Comparison of ENCODE assay signal across 8 cellular contexts in the genomic region with DNA sequence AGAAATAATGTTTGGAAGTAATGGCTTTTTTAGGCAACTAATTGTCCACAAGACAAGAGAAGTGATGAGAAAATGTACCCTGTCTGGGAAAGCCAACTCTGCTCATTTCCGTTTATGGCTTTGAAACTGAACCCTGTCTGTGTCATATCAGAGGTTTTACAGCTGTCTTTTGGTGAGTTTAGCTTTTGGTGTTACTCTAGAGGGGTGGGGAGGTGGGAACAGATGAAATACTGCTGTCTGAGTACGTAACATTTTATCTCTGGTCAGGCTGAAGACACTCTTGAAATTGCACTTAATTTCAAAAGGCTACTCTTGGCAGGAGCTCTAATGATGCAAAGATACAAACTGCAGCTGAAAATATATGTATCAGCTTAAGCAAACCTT.
A peak's percentile ranks its signal among the peaks of the same experiment; 100 is the strongest.
DNase-seq lines count a peak whose midpoint lies in the region; ATAC-seq and TF ChIP-seq lines count a peak whose summit lies in the region.
"Not testable (repeated sequence)": the region's sequence is repeated elsewhere in the genome, so short reads cannot be mapped to it uniquely, and the experiment has no call there.

No MANE protein-coding gene starts in this region.

- not testable (repeated sequence) for H3K36me3 Mint-ChIP-seq in activated naive CD4-positive, alpha-beta T cell treated with anti-CD3 and anti-CD28 coated beads, Interleukin-2, amount 50 U/mL, for 72 hours

- not testable (repeated sequence) for H3K4me1 ChIP-seq in IMR-90 (ENCODE audit: control insufficient read depth, insufficient read depth, low read length); right cardiac atrium (ENCODE audit: control insufficient read depth, insufficient read depth, low read length); smooth muscle cell (ENCODE audit: low read depth)

- not testable (repeated sequence) for H2BK5ac ChIP-seq in IMR-90 (ENCODE audit: low read depth, low read length, poor library complexity, severe bottlenecking)

- H4K5ac ChIP-seq in IMR-90 (ENCODE audit: low read depth, low read length), result not testable (repeated sequence)

- not testable (repeated sequence) for H3K23ac ChIP-seq in IMR-90 (ENCODE audit: low read depth, low read length)

- in situ Hi-C loops in IMR-90 (cut with MboI; ENCODE audit: low sequenced_read_pairs), result not testable (repeated sequence)

- TF ChIP-seq CTCF in IMR-90 (conservative IDR thresholded peaks at IDR 0.05; ENCODE audit: low read depth, low read length); smooth muscle cell (IDR thresholded peaks at IDR 0.05; ENCODE audit: borderline replicate concordance, insufficient read depth, poor library complexity, severe bottlenecking): not testable (repeated sequence)

- no CpG with 5 or more reads among the region's 2 CpGs for WGBS in IMR-90 (ENCODE audit: extremely low coverage in 2 of 2, insufficient read length in 1 of 2), 2 experiments
- 25% methylated on average over 1 of the region's 2 CpGs for WGBS in right cardiac atrium
- WGBS in smooth muscle cell (ENCODE audit: low lambda C conversion rate), result 0% methylated on average over 1 of the region's 2 CpGs

- not testable (repeated sequence) for TF ChIP-seq POLR2A in IMR-90 (IDR thresholded peaks at IDR 0.05; ENCODE audit: low read depth, low read length)

- H3K79me1 ChIP-seq in IMR-90 (ENCODE audit: low read depth in 1 of 2, low read length in 2 of 2), result not testable (repeated sequence)

- H3K27ac Mint-ChIP-seq in activated naive CD4-positive, alpha-beta T cell treated with anti-CD3 and anti-CD28 coated beads, Interleukin-2, amount 50 U/mL, for 72 hours, result peak overlapping the region in 1 of 2 donors; percentile 73

- H3K4me2 ChIP-seq in IMR-90 (ENCODE audit: low read depth, low read length); smooth muscle cell: not testable (repeated sequence)

- not testable (repeated sequence) for H4K20me1 ChIP-seq in IMR-90 (ENCODE audit: insufficient read depth, low read length); smooth muscle cell (ENCODE audit: low read depth)

- not testable (repeated sequence) for H3K36me3 ChIP-seq in IMR-90 (ENCODE audit: control insufficient read depth, insufficient read depth, low read length); smooth muscle cell (ENCODE audit: low read depth)

- H3K27me3 ChIP-seq in IMR-90 (ENCODE audit: control insufficient read depth, insufficient read depth, low read length); right cardiac atrium (ENCODE audit: control insufficient read depth, insufficient read depth); smooth muscle cell (ENCODE audit: low read depth): not testable (repeated sequence)

- H2BK120ac ChIP-seq in IMR-90 (ENCODE audit: low read depth, low read length), result not testable (repeated sequence)

- dilution Hi-C loops in IMR-90 (cut with HindIII; ENCODE audit: low sequenced_read_pairs, unreplicated experiment), result not testable (repeated sequence)

- H2BK20ac ChIP-seq in IMR-90 (ENCODE audit: low read depth, low read length), result not testable (repeated sequence)

- not testable (repeated sequence) for TF ChIP-seq RAD21 in IMR-90 (IDR thresholded peaks at IDR 0.05; ENCODE audit: low read length)

- H2AFZ ChIP-seq in IMR-90 (replicated peaks; ENCODE audit: low read length, poor library complexity); smooth muscle cell (ENCODE audit: low read depth): not testable (repeated sequence)

- not testable (repeated sequence) for H3K79me2 ChIP-seq in smooth muscle cell (ENCODE audit: low read depth)

- H2AK9ac ChIP-seq in IMR-90 (replicated peaks; ENCODE audit: low read depth, low read length, poor library complexity), result not testable (repeated sequence)

- POLR2A ChIA-PET in IMR-90 (lab: Charles Lee; ENCODE audit: unreplicated experiment), result not testable (repeated sequence)

- CTCF ChIA-PET in IMR-90 (lab: Yijun Ruan, JAX), result not testable (repeated sequence)

- not testable (repeated sequence) for H3K56ac ChIP-seq in IMR-90 (ENCODE audit: extremely low read depth, insufficient read depth, low read length)

- not testable (repeated sequence) for H3K14ac ChIP-seq in IMR-90 (replicated peaks; ENCODE audit: low read depth, low read length)

- DNase-seq in IMR-90; activated naive CD4-positive, alpha-beta T cell treated with anti-CD3 and anti-CD28 coated beads, Interleukin-2, amount 50 U/mL, for 72 hours (ENCODE audit: low spot score in 2 of 2); right cardiac atrium; smooth muscle cell (lab: John Stamatoyannopoulos, UW; ENCODE audit: unreplicated experiment): not testable (repeated sequence)

- H3K9ac ChIP-seq in IMR-90 (ENCODE audit: low read depth, low read length); smooth muscle cell (ENCODE audit: low read depth): not testable (repeated sequence)

- not testable (repeated sequence) for H3K9me1 ChIP-seq in IMR-90 (ENCODE audit: insufficient read depth, low read length)

- H2AK5ac ChIP-seq in IMR-90 (ENCODE audit: low read depth, low read length), result not testable (repeated sequence)

- H2BK15ac ChIP-seq in IMR-90 (ENCODE audit: low read depth, low read length), result not testable (repeated sequence)

- not testable (repeated sequence) for H3K27ac ChIP-seq in IMR-90 (ENCODE audit: insufficient read depth, low read length); right cardiac atrium (ENCODE audit: low read length)
- peak overlapping the region; percentile 44 for H3K27ac ChIP-seq in smooth muscle cell (ENCODE audit: low read depth)

- ATAC-seq in GM18520 (IDR thresholded peaks at IDR 0.05; ENCODE audit: unreplicated experiment), result peak; percentile 81
- ATAC-seq in GM19468 (IDR thresholded peaks at IDR 0.05; ENCODE audit: extremely low read depth, unreplicated experiment), result peak; percentile 73
- peak; percentile 79 for ATAC-seq in HG02623 (IDR thresholded peaks at IDR 0.05; ENCODE audit: unreplicated experiment)
- ATAC-seq in HG03097 (IDR thresholded peaks at IDR 0.05; ENCODE audit: low FRiP score, unreplicated experiment), result peak; percentile 77
- peak; percentile 31 for ATAC-seq in IMR-90 (ENCODE audit: low read depth)
- ATAC-seq in activated naive CD4-positive, alpha-beta T cell treated with anti-CD3 and anti-CD28 coated beads, Interleukin-2, amount 50 U/mL, for 72 hours, result peak; percentile 56 to 82
- peak; percentile 79 to 82 for ATAC-seq in right cardiac atrium

- BruUV-seq in IMR-90 (replicated peaks; lab: Mats Ljungman, UMichigan), result not testable (repeated sequence)

- intact Hi-C loops in IMR-90 (cut with micrococcal nuclease); right cardiac atrium (cut with DNase I): not testable (repeated sequence)

- not testable (repeated sequence) for H3K4ac ChIP-seq in IMR-90 (ENCODE audit: low read depth, low read length)

- H3K9me3 ChIP-seq in IMR-90 (ENCODE audit: control insufficient read depth, insufficient read depth, low read length); right cardiac atrium (ENCODE audit: control insufficient read depth, low read length); smooth muscle cell (replicated peaks; ENCODE audit: low read depth): not testable (repeated sequence)

- not testable (repeated sequence) for H3K9me3 Mint-ChIP-seq in activated naive CD4-positive, alpha-beta T cell treated with anti-CD3 and anti-CD28 coated beads, Interleukin-2, amount 50 U/mL, for 72 hours

- not testable (repeated sequence) for H3F3A ChIP-seq in smooth muscle cell (ENCODE audit: low read depth)

- not testable (repeated sequence) for H3K4me3 ChIP-seq in IMR-90 (ENCODE audit: insufficient read depth, low read depth, low read length); right cardiac atrium (ENCODE audit: low read length); smooth muscle cell

- not testable (repeated sequence) for H4K91ac ChIP-seq in IMR-90 (ENCODE audit: insufficient read depth, low read depth, low read length)

- H3K18ac ChIP-seq in IMR-90 (ENCODE audit: low read depth, low read length), result not testable (repeated sequence)

- not testable (repeated sequence) for H4K8ac ChIP-seq in IMR-90 (ENCODE audit: low read depth in 2 of 2, low read length in 2 of 2)

Comparison
In these comparisons a context has a peak if more than half of its experiments do, and no peak if none do; other contexts are left out.
1. ATAC-seq: peak in every context shown above with its lines; median percentile 81 in GM18520; 80 in right cardiac atrium; 79 in HG02623; 77 in HG03097; 73 in GM19468; 69 in activated naive CD4-positive, alpha-beta T cell treated with anti-CD3 and anti-CD28 coated beads, Interleukin-2, amount 50 U/mL, for 72 hours; 31 in IMR-90.